Comparison of ENCODE assay signal across 10 cellular contexts in genomic region chr9:124283232-124283814, GRCh38. TPM values are rescaled to one million over a fixed set of nuclear protein-coding genes. Genes with fewer than 3 reads are reported as not detected.
A peak's percentile ranks its signal among the peaks of the same experiment; 100 is the strongest.
DNase-seq lines count a peak whose midpoint lies in the region; ATAC-seq and TF ChIP-seq lines count a peak whose summit lies in the region.
"Had no signal": no experiment of that assay in that cellular context is flagged by ENCODE, and none has a peak within 500 bp of the region (broad histone marks: within the 10 kb centered on the region; RNA-seq: fewer than 3 reads in every experiment).

No MANE protein-coding gene starts in this region.

- H3K4me1 Mint-ChIP-seq in activated B cell treated with CpG ODN at 0.5 μM for 24 hours: peaks cover 91% of the 10 kb centered on the region

- no peaks in the 10 kb centered on the region for H3K27me3 Mint-ChIP-seq in activated B cell treated with CpG ODN at 0.5 μM for 24 hours

- peaks cover 3% of the 10 kb centered on the region for H4K20me1 ChIP-seq in hepatocyte (ENCODE audit: insufficient read depth, poor library complexity, severe bottlenecking)

- peak overlapping the region; percentile 18 for H3K27ac ChIP-seq in A673 (ENCODE audit: low read depth, low read length, poor library complexity, severe bottlenecking)
- peak overlapping the region; percentile 88 for H3K27ac ChIP-seq in hepatocyte
- peak overlapping the region; percentile 36 for H3K27ac ChIP-seq in psoas muscle

- BruUV-seq in A673 (replicated peaks; lab: Mats Ljungman, UMichigan): no TSS peak

- H3K36me3 Mint-ChIP-seq in activated B cell treated with CpG ODN at 0.5 μM for 24 hours (ENCODE audit: low read depth): peaks cover 22% of the 10 kb centered on the region

- POLR2A ChIA-PET in A673 (lab: Charles Lee; ENCODE audit: low non-redundant PET) (no interaction called here), activated B cell treated with CpG ODN at 0.5 μM for 24 hours (lab: Charles Lee) (interaction anchor here (1.2 kb wide), 1 partner anchor 8 kb away, joined by 3 read pairs; no protein-coding TSS in a partner anchor)

- ATAC-seq in activated B cell treated with CpG ODN at 0.5 μM for 24 hours (ENCODE audit: low read depth) (no peak), psoas muscle (no peak), HG02798 (IDR thresholded peaks at IDR 0.05; ENCODE audit: poor library complexity, unreplicated experiment) (no peak), HG02642 (IDR thresholded peaks at IDR 0.05; ENCODE audit: poor library complexity, unreplicated experiment) (no peak)
- ATAC-seq: activated T-cell treated with anti-CD3 and anti-CD28 coated beads, Interleukin-2, amount 50 U/mL, for 4 hours had no signal

- H3K27me3 ChIP-seq in A673 (replicated peaks; ENCODE audit: insufficient read depth, low read depth, low read length, poor library complexity): no peaks in the 10 kb centered on the region
- H3K27me3 ChIP-seq in hepatocyte: no peaks in the 10 kb centered on the region
- no peaks in the 10 kb centered on the region for H3K27me3 ChIP-seq in psoas muscle (ENCODE audit: insufficient read depth in 3 of 3, low read length in 2 of 3)

- intact Hi-C loops in A673 (cut with micrococcal nuclease; ENCODE audit: unreplicated experiment): no loop called here
- intact Hi-C loops in activated B cell treated with CpG ODN at 0.5 μM for 24 hours (cut with micrococcal nuclease): no loop called here
- intact Hi-C loops in psoas muscle (cut with DNase I): no loop called here

- no peak overlapping the region for H3K4me2 ChIP-seq in hepatocyte

- H3K4me1 ChIP-seq in A673 (ENCODE audit: insufficient read depth, low read length, poor library complexity, severe bottlenecking) (peaks cover 29% of the 10 kb centered on the region), hepatocyte (ENCODE audit: insufficient read depth) (peaks cover 58% of the 10 kb centered on the region), psoas muscle (peaks cover 40% of the 10 kb centered on the region)

- CTCF ChIA-PET in A673 (lab: Charles Lee) (no interaction called here), activated B cell treated with CpG ODN at 0.5 μM for 24 hours (lab: Charles Lee) (no interaction called here)

- H3K27ac Mint-ChIP-seq in activated B cell treated with CpG ODN at 0.5 μM for 24 hours: peak overlapping the region; percentile 79

- H3K4me3 ChIP-seq in A673 (ENCODE audit: low read depth, low read length, poor library complexity, severe bottlenecking) (no peak overlapping the region), hepatocyte (no peak overlapping the region), psoas muscle (no peak overlapping the region)

- DNase-seq in A673 (ENCODE audit: low spot score): no peak
- no peak for DNase-seq in activated B cell treated with CpG ODN at 0.5 μM for 24 hours
- DNase-seq in hepatocyte (ENCODE audit: low spot score): no peak
- no peak for DNase-seq in psoas muscle
- DNase-seq in stimulated activated naive CD4-positive, alpha-beta T cell (lab: John Stamatoyannopoulos, UW): no peak
- DNase-seq in activated CD8-positive, alpha-beta memory T cell treated with anti-CD3 and anti-CD28 coated beads for 24 hours: no peak
- DNase-seq: activated T-cell treated with anti-CD3 and anti-CD28 coated beads, Interleukin-2, amount 50 U/mL, for 4 hours; occipital lobe had no signal

- TF ChIP-seq CTCF in A673 (conservative IDR thresholded peaks at IDR 0.05; ENCODE audit: low read depth, low read length) (no peak), activated B cell treated with CpG ODN at 0.5 μM for 24 hours (IDR thresholded peaks at IDR 0.05) (no peak), hepatocyte (IDR thresholded peaks at IDR 0.05; ENCODE audit: poor library complexity) (no peak), psoas muscle (IDR thresholded peaks at IDR 0.05) (no peak)

- H3K36me3 ChIP-seq in A673 (ENCODE audit: insufficient read depth, low read length, poor library complexity, severe bottlenecking): peaks cover 3% of the 10 kb centered on the region
- no peaks in the 10 kb centered on the region for H3K36me3 ChIP-seq in hepatocyte (replicated peaks; ENCODE audit: insufficient read depth, low read depth)
- peaks cover 0 to 3% of the 10 kb centered on the region in 2 donors for H3K36me3 ChIP-seq in psoas muscle (ENCODE audit: insufficient read depth in 1 of 2, low read depth in 1 of 2)

- H3K4me3 Mint-ChIP-seq in activated B cell treated with CpG ODN at 0.5 μM for 24 hours: peak overlapping the region; percentile 19
- H3K4me3 Mint-ChIP-seq: activated T-cell treated with anti-CD3 and anti-CD28 coated beads, Interleukin-2, amount 50 U/mL, for 4 hours had no signal

- H3K9me3 ChIP-seq in A673 (ENCODE audit: low read depth, low read length, poor library complexity, severe bottlenecking) (no peaks in the 10 kb centered on the region), hepatocyte (ENCODE audit: low read depth) (no peaks in the 10 kb centered on the region), psoas muscle (no peaks in the 10 kb centered on the region)

- no peaks in the 10 kb centered on the region for H3K9me2 ChIP-seq in hepatocyte (replicated peaks; ENCODE audit: insufficient read depth)

- no peak overlapping the region for H2AFZ ChIP-seq in hepatocyte

- H3K79me2 ChIP-seq in hepatocyte: peaks cover 83% of the 10 kb centered on the region

- H3K9me3 Mint-ChIP-seq in activated B cell treated with CpG ODN at 0.5 μM for 24 hours: no peaks in the 10 kb centered on the region
- H3K9me3 Mint-ChIP-seq: activated T-cell treated with anti-CD3 and anti-CD28 coated beads, Interleukin-2, amount 50 U/mL, for 4 hours had no signal

- 88% methylated on average over 15 of the region's 15 CpGs for WGBS in hepatocyte (ENCODE audit: low lambda C conversion rate, missing lambda C conversion rate)
- WGBS in psoas muscle, 3 donors: 83 to 86% (median 84%) methylated on average over 15 of the region's 15 CpGs

RNA-seq across cellular contexts. Expression of gene NEK6, which starts 25.6 kb away (rescaled TPM):
- total RNA-seq in A673 (2021) (23.3 and 35.9 TPM in 2 replicates), activated B cell treated with CpG ODN at 0.5 μM for 24 hours (110 and 115 TPM in 2 replicates), hepatocyte (33.5 and 35.7 TPM in 2 replicates), psoas muscle (10 to 100 TPM in 2 of 4 donors, 1 to 10 TPM in 2; 5.3 to 16.0 (median 9.7) TPM)
- polyA plus RNA-seq in hepatocyte (41.6 and 44.7 TPM in 2 replicates), psoas muscle (1 to 10 TPM; 2.0 to 4.7 (median 4.2) TPM)

Comparison
In these comparisons a context has a peak if more than half of its experiments do, and no peak if none do; other contexts are left out.
1. H3K27ac ChIP-seq: peak in every context shown above with its lines; median percentile 88 in hepatocyte; 36 in psoas muscle; 18 in A673.